Comparison of ENCODE assay signal across 15 cellular contexts in genomic region chr3:172072543-172072942, GRCh38. TPM values are rescaled to one million over a fixed set of nuclear protein-coding genes. Genes with fewer than 3 reads are reported as not detected.
A peak's percentile ranks its signal among the peaks of the same experiment; 100 is the strongest.
DNase-seq lines count a peak whose midpoint lies in the region; ATAC-seq, FAIRE-seq and TF ChIP-seq lines count a peak whose summit lies in the region.
"Had no signal": no experiment of that assay in that cellular context is flagged by ENCODE, and none has a peak within 500 bp of the region (broad histone marks: within the 10 kb centered on the region; RNA-seq: fewer than 3 reads in every experiment).

No MANE protein-coding gene starts in this region.

- 85% methylated on average over 4 of the region's 4 CpGs for WGBS in A549 (ENCODE audit: missing lambda C conversion rate)
- whole genome bisulfite sequencing in hepatocyte (ENCODE audit: low lambda C conversion rate, missing lambda C conversion rate): 59% methylated on average over 4 of the region's 4 CpGs

- H3K4me1 Mint-ChIP-seq in activated CD8-positive, alpha-beta T cell treated with anti-CD3 and anti-CD28 coated beads, Interleukin-2, amount 10 ng/mL, durations not matched to agents 7 days and 5 days (ENCODE audit: low read depth): no peaks in the 10 kb centered on the region
- H3K4me1 Mint-ChIP-seq: IgD-negative memory B cell had no signal

- peaks cover 5% of the 10 kb centered on the region for H3K36me3 Mint-ChIP-seq in activated CD8-positive, alpha-beta T cell treated with anti-CD3 and anti-CD28 coated beads, Interleukin-2, amount 10 ng/mL, durations not matched to agents 7 days and 5 days (ENCODE audit: low read depth)

- no peak for ATAC-seq in A549
- no peak for ATAC-seq in activated CD8-positive, alpha-beta T cell treated with anti-CD3 and anti-CD28 coated beads, Interleukin-2, amount 10 ng/mL, durations not matched to agents 7 days and 5 days
- no peak for ATAC-seq in GM18517 (IDR thresholded peaks at IDR 0.05; ENCODE audit: unreplicated experiment)
- ATAC-seq: CD8-positive, alpha-beta T cell; GM23338 had no signal

- H3K27me3 Mint-ChIP-seq in activated CD8-positive, alpha-beta T cell treated with anti-CD3 and anti-CD28 coated beads, Interleukin-2, amount 10 ng/mL, durations not matched to agents 7 days and 5 days (ENCODE audit: low read depth): no peaks in the 10 kb centered on the region
- H3K27me3 Mint-ChIP-seq: IgD-negative memory B cell had no signal

- H3K9me3 ChIP-seq in A549 (no peaks in the 10 kb centered on the region), hepatocyte (ENCODE audit: low read depth) (no peaks in the 10 kb centered on the region), neutrophil (no peaks in the 10 kb centered on the region), WERI-Rb-1 (ENCODE audit: severe bottlenecking) (no peaks in the 10 kb centered on the region)
- H3K9me3 ChIP-seq: BE2C had no signal

- no peak overlapping the region for H3K4me3 Mint-ChIP-seq in activated CD8-positive, alpha-beta T cell treated with anti-CD3 and anti-CD28 coated beads, Interleukin-2, amount 10 ng/mL, durations not matched to agents 7 days and 5 days
- H3K4me3 Mint-ChIP-seq: CD8-positive, alpha-beta T cell; GM23338; IgD-negative memory B cell had no signal

- FAIRE-seq in A549 (lab: Jason Lieb, UNC) (no peak), GM19239 (lab: Jason Lieb, UNC) (peak; percentile 31)

- H3K79me2 ChIP-seq in hepatocyte: peaks cover 100% of the 10 kb centered on the region

- H3K4me2 ChIP-seq in A549 (peak overlapping the region; percentile 22; the same call in 2 of the 3 replicates), hepatocyte (peak overlapping the region; percentile 24)

- H3K9me2 ChIP-seq in hepatocyte (replicated peaks; ENCODE audit: insufficient read depth): no peaks in the 10 kb centered on the region

- DNase-seq in A549 (ENCODE audit: low read depth in 1 of 2, low spot score in 1 of 2) (no peak), GM19239 (ENCODE audit: insufficient read length, low spot score) (no peak), hepatocyte (ENCODE audit: low spot score) (no peak), DMS79 treated with DMSO at 0.1 percent for 48 hours (lab: John Stamatoyannopoulos, UW) (no peak), WERI-Rb-1 (no peak)
- no peak for DNase-seq in activated CD8-positive, alpha-beta T cell treated with anti-CD3 and anti-CD28 coated beads, Interleukin-2, amount 10 ng/mL, durations not matched to agents 7 days and 5 days
- DNase-seq: BE2C; CD8-positive, alpha-beta T cell; DMS53; H7 had no signal

- no peaks in the 10 kb centered on the region for H3K9me3 Mint-ChIP-seq in activated CD8-positive, alpha-beta T cell treated with anti-CD3 and anti-CD28 coated beads, Interleukin-2, amount 10 ng/mL, durations not matched to agents 7 days and 5 days (ENCODE audit: insufficient read depth)
- H3K9me3 Mint-ChIP-seq: CD8-positive, alpha-beta T cell; GM23338 had no signal

- H3K36me3 ChIP-seq in hepatocyte (replicated peaks; ENCODE audit: insufficient read depth, low read depth) (no peaks in the 10 kb centered on the region), neutrophil (no peaks in the 10 kb centered on the region), WERI-Rb-1 (no peaks in the 10 kb centered on the region)
- H3K36me3 ChIP-seq: BE2C had no signal

- no peak overlapping the region for H2AFZ ChIP-seq in hepatocyte
- H2AFZ ChIP-seq: GM23338 had no signal

- H3K27me3 ChIP-seq in hepatocyte (no peaks in the 10 kb centered on the region), neutrophil (no peaks in the 10 kb centered on the region), WERI-Rb-1 (ENCODE audit: insufficient read depth, low read depth, severe bottlenecking) (no peaks in the 10 kb centered on the region)
- H3K27me3 ChIP-seq: BE2C had no signal

- CTCF ChIA-PET in A549 (lab: Yijun Ruan, JAX): interaction anchor here (0.6 kb wide), 1 partner anchor 426 kb away, joined by 3 read pairs; no protein-coding TSS in a partner anchor
- CTCF ChIA-PET in activated CD8-positive, alpha-beta T cell treated with anti-CD3 and anti-CD28 coated beads, Interleukin-2, amount 10 ng/mL, durations not matched to agents 7 days and 5 days (lab: Charles Lee): no interaction called here

- TF ChIP-seq CTCF in A549 (IDR thresholded peaks at IDR 0.05): no peak
- TF ChIP-seq CTCF in hepatocyte (IDR thresholded peaks at IDR 0.05; ENCODE audit: poor library complexity): no peak
- no peak for TF ChIP-seq CTCF in neutrophil (IDR thresholded peaks at IDR 0.05)
- TF ChIP-seq CTCF in WERI-Rb-1 (IDR thresholded peaks at IDR 0.05; ENCODE audit: low read depth, low read length): no peak

- H3K27ac ChIP-seq in A549: no peak overlapping the region
- H3K27ac ChIP-seq in hepatocyte: peak overlapping the region; percentile 14
- H3K27ac ChIP-seq in neutrophil: peak overlapping the region; percentile 84
- H3K27ac ChIP-seq in WERI-Rb-1: no peak overlapping the region
- H3K27ac ChIP-seq: C4-2B had no signal

- TF ChIP-seq EP300 in A549 (IDR thresholded peaks at IDR 0.05): no peak

- no peak overlapping the region for H3K27ac Mint-ChIP-seq in activated CD8-positive, alpha-beta T cell treated with anti-CD3 and anti-CD28 coated beads, Interleukin-2, amount 10 ng/mL, durations not matched to agents 7 days and 5 days
- H3K27ac Mint-ChIP-seq: CD8-positive, alpha-beta T cell; GM23338 had no signal

- H4K20me1 ChIP-seq in hepatocyte (ENCODE audit: insufficient read depth, poor library complexity, severe bottlenecking): peaks cover 74% of the 10 kb centered on the region

- H3K4me3 ChIP-seq in A549 (no peak overlapping the region), hepatocyte (no peak overlapping the region), neutrophil (ENCODE audit: low read depth in 1 of 2, low read length in 1 of 2) (no peak overlapping the region), WERI-Rb-1 (ENCODE audit: low read depth, low read length) (no peak overlapping the region)
- H3K4me3 ChIP-seq: GM23338 had no signal

- H3K4me1 ChIP-seq in A549 (peaks cover 84% of the 10 kb centered on the region), hepatocyte (ENCODE audit: insufficient read depth) (peaks cover 45% of the 10 kb centered on the region), neutrophil (ENCODE audit: control insufficient read depth in 1 of 2, insufficient read depth in 1 of 2, low read depth in 1 of 2, low read length in 1 of 2) (peaks cover 80 to 92% of the 10 kb centered on the region in 2 experiments)

- TF ChIP-seq POLR2A in A549 (IDR thresholded peaks at IDR 0.05; ENCODE audit: low read length): no peak

- POLR2A ChIA-PET in A549 (lab: Yijun Ruan, JAX): interaction anchor here (0.5 kb wide), 1 partner anchor 146 kb away, joined by 3 read pairs; no protein-coding TSS in a partner anchor
- POLR2A ChIA-PET in activated CD8-positive, alpha-beta T cell treated with anti-CD3 and anti-CD28 coated beads, Interleukin-2, amount 10 ng/mL, durations not matched to agents 7 days and 5 days (lab: Charles Lee): no interaction called here

- TF ChIP-seq RAD21 in A549 (conservative IDR thresholded peaks at IDR 0.05 in 1 of 2, IDR thresholded peaks at IDR 0.05 in 1 of 2): no peak

TF ChIP-seq in A549, 52 proteins besides CTCF, POLR2A, EP300 and RAD21 (continues in another document):
- no peak for TF ChIP-seq HDAC2 (IDR thresholded peaks at IDR 0.05)
- no peak for TF ChIP-seq BHLHE40 (IDR thresholded peaks at IDR 0.05; ENCODE audit: low read depth, low read length)
- TF ChIP-seq, protein P1, sequence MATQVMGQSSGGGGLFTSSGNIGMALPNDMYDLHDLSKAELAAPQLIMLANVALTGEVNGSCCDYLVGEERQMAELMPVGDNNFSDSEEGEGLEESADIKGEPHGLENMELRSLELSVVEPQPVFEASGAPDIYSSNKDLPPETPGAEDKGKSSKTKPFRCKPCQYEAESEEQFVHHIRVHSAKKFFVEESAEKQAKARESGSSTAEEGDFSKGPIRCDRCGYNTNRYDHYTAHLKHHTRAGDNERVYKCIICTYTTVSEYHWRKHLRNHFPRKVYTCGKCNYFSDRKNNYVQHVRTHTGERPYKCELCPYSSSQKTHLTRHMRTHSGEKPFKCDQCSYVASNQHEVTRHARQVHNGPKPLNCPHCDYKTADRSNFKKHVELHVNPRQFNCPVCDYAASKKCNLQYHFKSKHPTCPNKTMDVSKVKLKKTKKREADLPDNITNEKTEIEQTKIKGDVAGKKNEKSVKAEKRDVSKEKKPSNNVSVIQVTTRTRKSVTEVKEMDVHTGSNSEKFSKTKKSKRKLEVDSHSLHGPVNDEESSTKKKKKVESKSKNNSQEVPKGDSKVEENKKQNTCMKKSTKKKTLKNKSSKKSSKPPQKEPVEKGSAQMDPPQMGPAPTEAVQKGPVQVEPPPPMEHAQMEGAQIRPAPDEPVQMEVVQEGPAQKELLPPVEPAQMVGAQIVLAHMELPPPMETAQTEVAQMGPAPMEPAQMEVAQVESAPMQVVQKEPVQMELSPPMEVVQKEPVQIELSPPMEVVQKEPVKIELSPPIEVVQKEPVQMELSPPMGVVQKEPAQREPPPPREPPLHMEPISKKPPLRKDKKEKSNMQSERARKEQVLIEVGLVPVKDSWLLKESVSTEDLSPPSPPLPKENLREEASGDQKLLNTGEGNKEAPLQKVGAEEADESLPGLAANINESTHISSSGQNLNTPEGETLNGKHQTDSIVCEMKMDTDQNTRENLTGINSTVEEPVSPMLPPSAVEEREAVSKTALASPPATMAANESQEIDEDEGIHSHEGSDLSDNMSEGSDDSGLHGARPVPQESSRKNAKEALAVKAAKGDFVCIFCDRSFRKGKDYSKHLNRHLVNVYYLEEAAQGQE (IDR thresholded peaks at IDR 0.05): no peak
- TF ChIP-seq ESRRA (IDR thresholded peaks at IDR 0.05; ENCODE audit: borderline replicate concordance, low read length): no peak
- no peak for TF ChIP-seq RNF2 (IDR thresholded peaks at IDR 0.05; ENCODE audit: borderline replicate concordance, low read depth)
- TF ChIP-seq ELK1 (IDR thresholded peaks at IDR 0.05; ENCODE audit: low read depth, low read length): no peak
- no peak for TF ChIP-seq NFE2L2 (conservative IDR thresholded peaks at IDR 0.05; ENCODE audit: low read length)

RNA-seq across cellular contexts. Expression of gene FNDC3B, which starts 33.2 kb away (rescaled TPM):
- polyA plus RNA-seq in A549 (2011; rRNA removed) (29.5 and 56.0 TPM in 2 replicates), A549 (2017; fragmentation: RNase III; extraction: RNeasy Plus Mini Kit Qiagen cat#74134 plus additional on column Dnase treatment) (29.9 to 34.5 TPM (median 33.6 TPM) in 3 replicates), hepatocyte (61.2 and 66.3 TPM in 2 replicates)
- polyA plus RNA-seq in A549 (2012; cell fraction: cytosol; rRNA removed): 8.4 and 8.6 TPM in 2 replicates
- 7.0 and 15.3 TPM in 2 replicates for polyA plus RNA-seq in A549 (2012; cell fraction: nucleus; rRNA removed)
- polyA minus RNA-seq in A549 (2011; rRNA and poly(A)+ RNA removed): 181 TPM in 2 replicates
- 91.9 and 113 TPM in 2 replicates for total RNA-seq in hepatocyte
- 10 to 100 TPM; 11.5 to 12.3 TPM for total RNA-seq in activated CD8-positive, alpha-beta T cell treated with anti-CD3 and anti-CD28 coated beads, Interleukin-2, amount 10 ng/mL, durations not matched to agents 7 days and 5 days

Comparison
In these comparisons a context has a peak if more than half of its experiments do, and no peak if none do; other contexts are left out.
1. H3K27ac ChIP-seq: peak in hepatocyte (single experiment) and neutrophil (single experiment); none in A549 (0 of 2) and WERI-Rb-1 (single experiment).